10 cellular contexts compared by ENCODE assay signal in the genomic region with DNA sequence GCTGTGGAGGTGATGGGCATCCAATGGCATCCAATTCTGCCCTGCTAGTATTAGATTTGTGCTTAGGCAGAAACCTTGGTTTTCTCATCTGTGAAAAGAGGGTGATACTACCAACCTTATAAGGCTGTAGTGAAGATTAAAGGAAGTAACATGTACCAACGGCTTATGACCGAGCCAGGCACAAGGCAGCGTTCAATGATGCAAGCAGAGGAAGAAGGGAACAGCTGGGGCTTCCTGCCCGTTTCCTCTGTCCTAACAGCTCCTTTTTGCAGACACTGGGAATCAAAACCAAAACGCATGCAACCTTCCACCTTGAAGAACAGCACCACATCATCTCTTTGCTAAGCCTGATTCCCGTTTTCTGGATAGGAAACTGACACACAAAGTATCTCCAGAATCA. TPM values are rescaled to one million over a fixed set of nuclear protein-coding genes. Genes with fewer than 3 reads are reported as not detected.
DNase-seq lines count a peak whose midpoint lies in the region; ATAC-seq and TF ChIP-seq lines count a peak whose summit lies in the region.
"Had no signal": no experiment of that assay in that cellular context is flagged by ENCODE, and none has a peak within 500 bp of the region (broad histone marks: within the 10 kb centered on the region; RNA-seq: fewer than 3 reads in every experiment).

No MANE protein-coding gene starts in this region.

- DNase-seq in activated CD4-positive, alpha-beta T cell treated with anti-CD3 and anti-CD28 coated beads, Interleukin-2, amount 10 ng/mL, durations not matched to agents 24 days and 14 days: peak; percentile 51
- no peak for DNase-seq in activated CD4-positive, alpha-beta T cell treated with anti-CD3 and anti-CD28 coated beads for 4 hours
- DNase-seq in SKM-1 treated with dmso at 0.1 percent for 144 hours (lab: John Stamatoyannopoulos, UW; ENCODE audit: unreplicated experiment) (peak; percentile 93), esophagus muscularis mucosa (ENCODE audit: extremely low spot score) (peak; percentile 89), COLO829 (ENCODE audit: low spot score) (no peak), D341Med (ENCODE audit: low spot score) (no peak), NCI-H524 treated with DMSO at 0.1 percent for 48 hours (lab: John Stamatoyannopoulos, UW) (no peak)
- no peak for DNase-seq in stimulated activated naive B cell treated with anti-CD40 and anti-IgM and Interleukin-4, amounts not matched to agents 10 μg/mL and 1 μg/mL and 100 μg/mL, for 72 hours
- DNase-seq: cerebellar nuclear complex, NCI-H2081 treated with DMSO at 0.1 percent for 48 hours had no signal

- peak overlapping the region in 1 of 4 donors; percentile 46 for H3K4me3 ChIP-seq in esophagus muscularis mucosa

- H3K36me3 Mint-ChIP-seq in activated CD4-positive, alpha-beta T cell treated with anti-CD3 and anti-CD28 coated beads, Interleukin-2, amount 10 ng/mL, durations not matched to agents 24 days and 14 days (ENCODE audit: low read depth): no peaks in the 10 kb centered on the region
- no peaks in the 10 kb centered on the region for H3K36me3 Mint-ChIP-seq in stimulated activated naive B cell treated with anti-CD40 and anti-IgM and Interleukin-4, amounts not matched to agents 10 μg/mL and 1 μg/mL and 100 μg/mL, for 72 hours

- intact Hi-C loops in activated CD4-positive, alpha-beta T cell treated with anti-CD3 and anti-CD28 coated beads, Interleukin-2, amount 10 ng/mL, durations not matched to agents 24 days and 14 days (cut with micrococcal nuclease): no loop called here
- intact Hi-C loops in esophagus muscularis mucosa (cut with DNase I): no loop called here

- H3K27ac ChIP-seq in esophagus muscularis mucosa (replicated peaks in 1 of 4): no peak overlapping the region

- no peaks in the 10 kb centered on the region for H3K9me3 Mint-ChIP-seq in activated CD4-positive, alpha-beta T cell treated with anti-CD3 and anti-CD28 coated beads, Interleukin-2, amount 10 ng/mL, durations not matched to agents 24 days and 14 days
- H3K9me3 Mint-ChIP-seq in stimulated activated naive B cell treated with anti-CD40 and anti-IgM and Interleukin-4, amounts not matched to agents 10 μg/mL and 1 μg/mL and 100 μg/mL, for 72 hours: peaks cover 0 to 5% of the 10 kb centered on the region in 2 donors

- H3K36me3 ChIP-seq in esophagus muscularis mucosa: no peaks in the 10 kb centered on the region

- no peak for TF ChIP-seq POLR2A in esophagus muscularis mucosa (IDR thresholded peaks at IDR 0.05; ENCODE audit: low read depth)

- WGBS in esophagus muscularis mucosa: 84% methylated on average over 6 of the region's 6 CpGs

- H3K9me3 ChIP-seq in esophagus muscularis mucosa: no peaks in the 10 kb centered on the region

- TF ChIP-seq CTCF in esophagus muscularis mucosa (IDR thresholded peaks at IDR 0.05): no peak

- H3K27me3 Mint-ChIP-seq in activated CD4-positive, alpha-beta T cell treated with anti-CD3 and anti-CD28 coated beads, Interleukin-2, amount 10 ng/mL, durations not matched to agents 24 days and 14 days: peaks cover 39% of the 10 kb centered on the region
- H3K27me3 Mint-ChIP-seq in stimulated activated naive B cell treated with anti-CD40 and anti-IgM and Interleukin-4, amounts not matched to agents 10 μg/mL and 1 μg/mL and 100 μg/mL, for 72 hours: peaks cover 16 to 28% of the 10 kb centered on the region in 2 donors

- peak; percentile 42 to 46 for ATAC-seq in stimulated activated naive B cell treated with anti-CD40 and anti-IgM and Interleukin-4, amounts not matched to agents 10 μg/mL and 1 μg/mL and 100 μg/mL, for 72 hours (replicated peaks)

- no peak overlapping the region for H3K27ac Mint-ChIP-seq in activated CD4-positive, alpha-beta T cell treated with anti-CD3 and anti-CD28 coated beads, Interleukin-2, amount 10 ng/mL, durations not matched to agents 24 days and 14 days
- H3K27ac Mint-ChIP-seq in stimulated activated naive B cell treated with anti-CD40 and anti-IgM and Interleukin-4, amounts not matched to agents 10 μg/mL and 1 μg/mL and 100 μg/mL, for 72 hours: no peak overlapping the region

- no peak for TF ChIP-seq EP300 in esophagus muscularis mucosa (IDR thresholded peaks at IDR 0.05)

- H3K27me3 ChIP-seq in esophagus muscularis mucosa: peaks cover 0 to 35% (median 13%) of the 10 kb centered on the region in 4 donors

- peaks cover 0 to 12% (median 10%) of the 10 kb centered on the region in 4 donors for H3K4me1 ChIP-seq in esophagus muscularis mucosa

- H3K4me3 Mint-ChIP-seq in activated CD4-positive, alpha-beta T cell treated with anti-CD3 and anti-CD28 coated beads, Interleukin-2, amount 10 ng/mL, durations not matched to agents 24 days and 14 days: peak overlapping the region; percentile 64
- peak overlapping the region; percentile 86 to 89 for H3K4me3 Mint-ChIP-seq in stimulated activated naive B cell treated with anti-CD40 and anti-IgM and Interleukin-4, amounts not matched to agents 10 μg/mL and 1 μg/mL and 100 μg/mL, for 72 hours

- peaks cover 6% of the 10 kb centered on the region for H3K4me1 Mint-ChIP-seq in activated CD4-positive, alpha-beta T cell treated with anti-CD3 and anti-CD28 coated beads, Interleukin-2, amount 10 ng/mL, durations not matched to agents 24 days and 14 days
- H3K4me1 Mint-ChIP-seq in stimulated activated naive B cell treated with anti-CD40 and anti-IgM and Interleukin-4, amounts not matched to agents 10 μg/mL and 1 μg/mL and 100 μg/mL, for 72 hours: peaks cover 7 to 16% of the 10 kb centered on the region in 2 donors

RNA-seq across cellular contexts. Expression of a gene that starts 1.2 kb away (rescaled TPM):
- not detected in 2 replicates for total RNA-seq in activated CD4-positive, alpha-beta T cell treated with anti-CD3 and anti-CD28 coated beads, Interleukin-2, amount 10 ng/mL, durations not matched to agents 24 days and 14 days
- under 1 TPM in 1 of 4 donors, not detected in 3; 0.50 TPM for total RNA-seq in esophagus muscularis mucosa

RNA-seq across cellular contexts. Expression of a gene that starts 59.9 kb away (rescaled TPM):
- total RNA-seq in activated CD4-positive, alpha-beta T cell treated with anti-CD3 and anti-CD28 coated beads, Interleukin-2, amount 10 ng/mL, durations not matched to agents 24 days and 14 days: not detected in 2 replicates
- 1 to 10 TPM in 2 of 4 donors, under 1 TPM in 2; 0.29 to 2.1 (median 1.1) TPM for total RNA-seq in esophagus muscularis mucosa

Comparison
In these comparisons a context has a peak if more than half of its experiments do, and no peak if none do; other contexts are left out.
1. DNase-seq: peak in activated CD4-positive, alpha-beta T cell treated with anti-CD3 and anti-CD28 coated beads, Interleukin-2, amount 10 ng/mL, durations not matched to agents 24 days and 14 days (single experiment), SKM-1 treated with dmso at 0.1 percent for 144 hours (single experiment) and esophagus muscularis mucosa (single experiment); none in activated CD4-positive, alpha-beta T cell treated with anti-CD3 and anti-CD28 coated beads for 4 hours (0 of 2), stimulated activated naive B cell treated with anti-CD40 and anti-IgM and Interleukin-4, amounts not matched to agents 10 μg/mL and 1 μg/mL and 100 μg/mL, for 72 hours (single experiment), COLO829 (single experiment), D341Med (single experiment) and NCI-H524 treated with DMSO at 0.1 percent for 48 hours (single experiment).